8 cellular contexts compared by ENCODE assay signal in the genomic region with DNA sequence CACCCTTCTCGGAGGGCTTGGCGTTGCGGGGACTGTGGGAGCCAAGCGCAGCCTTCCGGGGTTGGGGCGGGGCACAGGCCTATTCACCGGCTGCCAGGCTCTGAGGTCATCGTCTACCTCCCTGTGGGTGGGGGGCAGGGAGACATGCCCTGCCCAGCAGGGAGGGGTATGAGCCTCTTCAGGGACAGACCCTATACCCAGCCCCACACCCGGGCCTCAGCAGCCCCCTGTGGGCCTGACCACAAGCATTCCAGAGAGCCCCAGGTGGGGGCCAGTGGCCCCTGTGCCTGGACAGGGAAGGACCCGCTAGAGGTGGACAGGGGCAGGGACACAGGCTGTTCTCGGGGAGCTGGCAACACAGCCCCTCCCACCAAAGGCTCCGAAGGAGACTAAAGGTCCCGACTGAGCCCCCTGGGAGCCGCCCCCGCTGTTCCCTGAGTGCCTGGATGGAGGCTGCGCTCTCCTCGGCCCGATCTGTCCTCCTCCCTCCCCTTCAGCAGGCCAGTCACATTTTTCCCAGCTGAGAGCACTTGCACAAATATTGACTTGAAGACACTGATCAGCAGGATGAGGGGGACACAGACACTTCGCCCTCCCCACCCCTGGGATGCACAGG. TPM values are rescaled to one million over a fixed set of nuclear protein-coding genes. Genes with fewer than 3 reads are reported as not detected.
DNase-seq lines count a peak whose midpoint lies in the region; ATAC-seq and TF ChIP-seq lines count a peak whose summit lies in the region.

No MANE protein-coding gene starts in this region.

- H3K4me1 Mint-ChIP-seq in stimulated activated effector memory CD8-positive, alpha-beta T cell treated with anti-CD3 and anti-CD28 coated beads, Interleukin-12 subunit alpha, Interleukin-12 subunit beta, amount 100 ng/mL, for 72 hours = no peaks in the 10 kb centered on the region

- H3K4me1 ChIP-seq in left lung (peaks cover 37 to 70% of the 10 kb centered on the region in 2 donors), suprapubic skin (peaks cover 97% of the 10 kb centered on the region)

- H3K9me3 ChIP-seq in left lung (no peaks in the 10 kb centered on the region), suprapubic skin (no peaks in the 10 kb centered on the region)

- 50% methylated on average over 1 of the region's 19 CpGs for WGBS in suprapubic skin

- DNase-seq in LHCN-M2 (ENCODE audit: low read depth) = peak; percentile 23
- peak; percentile 50 to 72 for DNase-seq in cardiac fibroblast (ENCODE audit: low read depth in 2 of 2)
- peak in 1 of 2 donors; percentile 65 for DNase-seq in left lung
- no peak for DNase-seq in suprapubic skin (ENCODE audit: low spot score in 2 of 2)
- no peak for DNase-seq in mesenteric fat pad (ENCODE audit: low spot score)
- no peak for DNase-seq in stimulated activated effector memory CD8-positive, alpha-beta T cell treated with anti-CD3 and anti-CD28 coated beads, Interleukin-12 subunit alpha, Interleukin-12 subunit beta, amount 100 ng/mL, for 72 hours (ENCODE audit: low spot score in 2 of 2)
- DNase-seq in stimulated activated CD4-positive, alpha-beta T cell treated with anti-CD3 and anti-CD28 coated beads, Interleukin-2, amount 100 ng/mL, for 24 hours = no peak
- DNase-seq in activated naive CD4-positive, alpha-beta T cell treated with anti-CD3 and anti-CD28 coated beads, Interleukin-2, amount 50 U/mL, for 72 hours (ENCODE audit: low spot score in 2 of 2) = no peak

- no peak overlapping the region for H3K4me3 Mint-ChIP-seq in stimulated activated effector memory CD8-positive, alpha-beta T cell treated with anti-CD3 and anti-CD28 coated beads, Interleukin-12 subunit alpha, Interleukin-12 subunit beta, amount 100 ng/mL, for 72 hours

- no peaks in the 10 kb centered on the region for H3K36me3 Mint-ChIP-seq in stimulated activated effector memory CD8-positive, alpha-beta T cell treated with anti-CD3 and anti-CD28 coated beads, Interleukin-12 subunit alpha, Interleukin-12 subunit beta, amount 100 ng/mL, for 72 hours
- H3K36me3 Mint-ChIP-seq in activated naive CD4-positive, alpha-beta T cell treated with anti-CD3 and anti-CD28 coated beads, Interleukin-2, amount 50 U/mL, for 72 hours = no peaks in the 10 kb centered on the region

- no peak for TF ChIP-seq CTCF in cardiac fibroblast (IDR thresholded peaks at IDR 0.05; ENCODE audit: low read depth, low read length)
- TF ChIP-seq CTCF in left lung (IDR thresholded peaks at IDR 0.05) = no peak
- TF ChIP-seq CTCF in suprapubic skin (IDR thresholded peaks at IDR 0.05) = no peak

- intact Hi-C loops in left lung (cut with DNase I) = no loop called here

- no peaks in the 10 kb centered on the region for H3K9me3 Mint-ChIP-seq in stimulated activated effector memory CD8-positive, alpha-beta T cell treated with anti-CD3 and anti-CD28 coated beads, Interleukin-12 subunit alpha, Interleukin-12 subunit beta, amount 100 ng/mL, for 72 hours
- H3K9me3 Mint-ChIP-seq in activated naive CD4-positive, alpha-beta T cell treated with anti-CD3 and anti-CD28 coated beads, Interleukin-2, amount 50 U/mL, for 72 hours = no peaks in the 10 kb centered on the region

- no peak for TF ChIP-seq EP300 in suprapubic skin (IDR thresholded peaks at IDR 0.05)

- ATAC-seq in left lung = peak; percentile 34
- no peak for ATAC-seq in stimulated activated effector memory CD8-positive, alpha-beta T cell treated with anti-CD3 and anti-CD28 coated beads, Interleukin-12 subunit alpha, Interleukin-12 subunit beta, amount 100 ng/mL, for 72 hours
- no peak for ATAC-seq in activated naive CD4-positive, alpha-beta T cell treated with anti-CD3 and anti-CD28 coated beads, Interleukin-2, amount 50 U/mL, for 72 hours

- H3K4me3 ChIP-seq in cardiac fibroblast (replicated peaks in 1 of 2; ENCODE audit: low read depth in 2 of 2, low read length in 2 of 2) = no peak overlapping the region
- no peak overlapping the region for H3K4me3 ChIP-seq in left lung
- H3K4me3 ChIP-seq in suprapubic skin = peak overlapping the region; percentile 14

- no peak for TF ChIP-seq POLR2A in suprapubic skin (IDR thresholded peaks at IDR 0.05)

- peaks cover 0 to 32% of the 10 kb centered on the region in 2 donors for H3K36me3 ChIP-seq in left lung
- peaks cover 12% of the 10 kb centered on the region for H3K36me3 ChIP-seq in suprapubic skin

- no peak overlapping the region for H3K27ac Mint-ChIP-seq in stimulated activated effector memory CD8-positive, alpha-beta T cell treated with anti-CD3 and anti-CD28 coated beads, Interleukin-12 subunit alpha, Interleukin-12 subunit beta, amount 100 ng/mL, for 72 hours
- H3K27ac Mint-ChIP-seq in activated naive CD4-positive, alpha-beta T cell treated with anti-CD3 and anti-CD28 coated beads, Interleukin-2, amount 50 U/mL, for 72 hours = no peak overlapping the region

- peaks cover 0 to 15% of the 10 kb centered on the region in 2 donors for H3K27me3 ChIP-seq in left lung
- H3K27me3 ChIP-seq in suprapubic skin = no peaks in the 10 kb centered on the region

- H3K27ac ChIP-seq in left lung (peak overlapping the region; percentile 81 to 84), suprapubic skin (peak overlapping the region; percentile 82)

RNA-seq across cellular contexts. Expression of a gene that starts 11.5 kb away (rescaled TPM):
- total RNA-seq in LHCN-M2 (2014; rRNA removed) (7.2 and 29.2 TPM in 2 replicates), left lung (100 to 1,000 TPM; 222 to 267 TPM), suprapubic skin (100 to 1,000 TPM; 200 to 623 (median 316) TPM), mesenteric fat pad (126 TPM)
- polyA plus RNA-seq in LHCN-M2 (2012) = 1.5 TPM
- under 1 TPM; 0.36 to 0.95 TPM for total RNA-seq in activated naive CD4-positive, alpha-beta T cell treated with anti-CD3 and anti-CD28 coated beads, Interleukin-2, amount 50 U/mL, for 72 hours

RNA-seq across cellular contexts. Expression of a gene that starts 31.3 kb away (rescaled TPM):
- total RNA-seq in LHCN-M2 (2014; rRNA removed) = 1,447 and 2,174 TPM in 2 replicates
- polyA plus RNA-seq in LHCN-M2 (2012) = 3,622 TPM
- total RNA-seq in left lung = 1,000 to 10,000 TPM; 1,004 to 1,135 TPM
- total RNA-seq in suprapubic skin = 1,000 to 10,000 TPM; 1,604 to 3,217 (median 2,363) TPM
- total RNA-seq in mesenteric fat pad = 856 TPM
- 1,000 to 10,000 TPM; 2,243 to 2,653 TPM for total RNA-seq in activated naive CD4-positive, alpha-beta T cell treated with anti-CD3 and anti-CD28 coated beads, Interleukin-2, amount 50 U/mL, for 72 hours

RNA-seq across cellular contexts. Expression of a gene that starts 51.5 kb away (rescaled TPM):
- total RNA-seq in LHCN-M2 (2014; rRNA removed) (7.0 and 7.2 TPM in 2 replicates), left lung (1 to 10 TPM; 4.1 to 6.3 TPM), suprapubic skin (1 to 10 TPM; 3.8 to 7.2 (median 4.5) TPM), mesenteric fat pad (2.3 TPM)
- 4.9 TPM for polyA plus RNA-seq in LHCN-M2 (2012)
- 1 to 10 TPM; 5.8 to 6.4 TPM for total RNA-seq in activated naive CD4-positive, alpha-beta T cell treated with anti-CD3 and anti-CD28 coated beads, Interleukin-2, amount 50 U/mL, for 72 hours

RNA-seq across cellular contexts. Expression of a gene that starts 52.8 kb away (rescaled TPM):
- total RNA-seq in LHCN-M2 (2014; rRNA removed) (204 and 234 TPM in 2 replicates), left lung (10 to 100 TPM; 60.1 to 96.9 TPM), suprapubic skin (100 to 1,000 TPM in 3 of 4 donors, 10 to 100 TPM in 1; 84.7 to 155 (median 146) TPM), mesenteric fat pad (87.1 TPM)
- 159 TPM for polyA plus RNA-seq in LHCN-M2 (2012)
- 10 to 100 TPM; 92.6 to 93.6 TPM for total RNA-seq in activated naive CD4-positive, alpha-beta T cell treated with anti-CD3 and anti-CD28 coated beads, Interleukin-2, amount 50 U/mL, for 72 hours

Comparison
In these comparisons a context has a peak if more than half of its experiments do, and no peak if none do; other contexts are left out.
1. DNase-seq: peak in LHCN-M2 (single experiment) and cardiac fibroblast (2 of 2); none in suprapubic skin (0 of 2), mesenteric fat pad (single experiment), stimulated activated effector memory CD8-positive, alpha-beta T cell treated with anti-CD3 and anti-CD28 coated beads, Interleukin-12 subunit alpha, Interleukin-12 subunit beta, amount 100 ng/mL, for 72 hours (0 of 2), stimulated activated CD4-positive, alpha-beta T cell treated with anti-CD3 and anti-CD28 coated beads, Interleukin-2, amount 100 ng/mL, for 24 hours (0 of 2) and activated naive CD4-positive, alpha-beta T cell treated with anti-CD3 and anti-CD28 coated beads, Interleukin-2, amount 50 U/mL, for 72 hours (0 of 2).